In genomic region chr4:184103755-184104367, GRCh38 we compare ENCODE assay signal across 2 cellular contexts.
TF ChIP-seq lines count a peak whose summit lies in the region.

No MANE protein-coding gene starts in this region.

TF ChIP-seq in H1, 55 proteins besides CTCF, POLR2A, EP300 and RAD21 (continued from another document):
- TF ChIP-seq E2F6 (IDR thresholded peaks at IDR 0.05) (peak; percentile 23; the same call in 1 of the 2 replicates), ASH2L (IDR thresholded peaks at IDR 0.05; ENCODE audit: low read length) (no peak)

TF ChIP-seq in liver, 16 proteins besides CTCF, POLR2A, EP300 and RAD21 (continued from another document):
- TF ChIP-seq ZBTB33 (IDR thresholded peaks at IDR 0.05), result no peak
- TF ChIP-seq TAF1 (conservative IDR thresholded peaks at IDR 0.05), result no peak
- TF ChIP-seq RXRA (IDR thresholded peaks at IDR 0.05), result no peak
- no peak for TF ChIP-seq YY1 (IDR thresholded peaks at IDR 0.05)
- TF ChIP-seq REST (IDR thresholded peaks at IDR 0.05), result no peak
- TF ChIP-seq FOXA1 (IDR thresholded peaks at IDR 0.05), result no peak
- no peak for TF ChIP-seq ATF3 (IDR thresholded peaks at IDR 0.05)
- TF ChIP-seq NR2F2 (IDR thresholded peaks at IDR 0.05), result no peak
- no peak for TF ChIP-seq JUND (IDR thresholded peaks at IDR 0.05)
- TF ChIP-seq SP1 (IDR thresholded peaks at IDR 0.05), result no peak
- TF ChIP-seq FOXA2 (IDR thresholded peaks at IDR 0.05), result no peak
- no peak for TF ChIP-seq HNF4G (IDR thresholded peaks at IDR 0.05)
- no peak for TF ChIP-seq GABPA (IDR thresholded peaks at IDR 0.05 in 1 of 2, conservative IDR thresholded peaks at IDR 0.05 in 1 of 2)
- TF ChIP-seq HNF4A (conservative IDR thresholded peaks at IDR 0.05), result no peak
